Comparison of ENCODE assay signal across 24 cellular contexts in genomic region chr13:109917422-109917821, GRCh38.
"Had no signal": no experiment of that assay in that cellular context is flagged by ENCODE, and none has a peak within 500 bp of the region (broad histone marks: within the 10 kb centered on the region; RNA-seq: fewer than 3 reads in every experiment).

No MANE protein-coding gene starts in this region.

- H3K27me3 ChIP-seq: brain microvascular endothelial cell, dorsolateral prefrontal cortex had no signal

- ATAC-seq: activated CD4-positive, CD25-positive, alpha-beta regulatory T cell treated with anti-CD3 and anti-CD28 coated beads, Interleukin-2, amount 50 U/mL, for 24 hours; activated CD8-positive, alpha-beta T cell treated with anti-CD3 and anti-CD28 coated beads for 36 hours; activated T-cell treated with anti-CD3 and anti-CD28 coated beads, Interleukin-2, amount 50 U/mL, for 4 hours; activated T-helper 17 cell treated with anti-CD3 and anti-CD28 coated beads, Interleukin-2, amount 50 U/mL, for 72 hours; T-helper 17 cell had no signal

- DNase-seq: activated B cell treated with CpG ODN at 0.5 μM for 24 hours; activated CD4-positive, alpha-beta T cell treated with anti-CD3 and anti-CD28 coated beads for 48 hours; activated CD4-positive, alpha-beta T cell treated with anti-CD3 and anti-CD28 coated beads, Interleukin-2, amount 50 U/mL, for 1 hour; activated CD4-positive, alpha-beta T cell treated with anti-CD3 and anti-CD28 coated beads, Interleukin-2, amount 50 U/mL, for 48 hours; activated CD8-positive, alpha-beta memory T cell treated with anti-CD3 and anti-CD28 coated beads for 24 hours; activated CD8-positive, alpha-beta T cell treated with anti-CD3 and anti-CD28 coated beads for 36 hours; activated effector memory CD4-positive, alpha-beta T cell treated with Interleukin-2 at 50 U/mL for 16 hours; activated gamma-delta T cell treated with Interleukin-2 at 50 U/mL for 16 hours; activated naive CD4-positive, alpha-beta T cell treated with anti-CD3 and anti-CD28 coated beads, Interleukin-2, amount 50 U/mL, for 16 hours; activated naive CD4-positive, alpha-beta T cell treated with Interleukin-2 at 50 U/mL for 16 hours; activated T-cell treated with anti-CD3 and anti-CD28 coated beads, Interleukin-2, amount 50 U/mL, for 4 hours; amniotic stem cell; brain microvascular endothelial cell; effector memory CD4-positive, alpha-beta T cell; endodermal cell; foreskin fibroblast; glutamatergic neuron; T-helper 1 cell; T-helper 17 cell; WERI-Rb-1 had no signal

- H3K36me3 ChIP-seq: brain microvascular endothelial cell, WERI-Rb-1 had no signal

- H3K4me3 ChIP-seq: coronary artery, dorsolateral prefrontal cortex had no signal

- H3K27ac ChIP-seq: brain microvascular endothelial cell, dorsolateral prefrontal cortex, WERI-Rb-1 had no signal
